ENCODE assay signal across 1 cellular context in genomic region chr1:30748098-30748698, GRCh38.
A peak's percentile ranks its signal among the peaks of the same experiment; 100 is the strongest.
TF ChIP-seq lines count a peak whose summit lies in the region.

No MANE protein-coding gene starts in this region.

TF ChIP-seq in GM12878, 131 proteins besides CTCF, POLR2A, EP300 and RAD21 (continued from another document and continues in another):
- TF ChIP-seq ELK1 (IDR thresholded peaks at IDR 0.05; ENCODE audit: low read depth, low read length) (no peak), ZNF622 (IDR thresholded peaks at IDR 0.05) (no peak), SUZ12 (IDR thresholded peaks at IDR 0.05; ENCODE audit: unreplicated experiment) (no peak), MTA2 (IDR thresholded peaks at IDR 0.05; ENCODE audit: low read depth) (peak; percentile 29; the same call in 1 of the 2 replicates), NRF1 (conservative IDR thresholded peaks at IDR 0.05; ENCODE audit: low read depth, low read length) (no peak), PRDM15 (CRISPR knock-in tag; IDR thresholded peaks at IDR 0.05) (no peak), IRF5 (IDR thresholded peaks at IDR 0.05; ENCODE audit: borderline replicate concordance) (no peak), REST (IDR thresholded peaks at IDR 0.05; ENCODE audit: low read depth, low read length) (no peak), ZNF687 (IDR thresholded peaks at IDR 0.05) (peak; percentile 65; the same call in 1 of the 2 replicates), ZNF217 (IDR thresholded peaks at IDR 0.05) (no peak), MEF2B (IDR thresholded peaks at IDR 0.05; ENCODE audit: partially characterized antibody, poor library complexity, severe bottlenecking) (no peak), POLR2AphosphoS5 (IDR thresholded peaks at IDR 0.05; ENCODE audit: low read length) (peak; percentile 80), TCF3 (IDR thresholded peaks at IDR 0.05; ENCODE audit: borderline replicate concordance, insufficient read depth, low read depth, low read length) (no peak), USF1 (IDR thresholded peaks at IDR 0.05; ENCODE audit: borderline replicate concordance, extremely low read length, insufficient read depth, low read depth, low read length) (no peak), ESRRA (IDR thresholded peaks at IDR 0.05; ENCODE audit: low read length) (no peak), NR2F1 (conservative IDR thresholded peaks at IDR 0.05) (peak; percentile 27; the same call in 1 of the 2 replicates), SMC3 (IDR thresholded peaks at IDR 0.05; ENCODE audit: borderline replicate concordance, low read length) (no peak), CHD2 (IDR thresholded peaks at IDR 0.05; ENCODE audit: borderline replicate concordance, low read depth, low read length) (peak; percentile 55; the same call in 1 of the 2 replicates), PKNOX1 (IDR thresholded peaks at IDR 0.05) (no peak), E4F1 (IDR thresholded peaks at IDR 0.05; ENCODE audit: borderline replicate concordance, partially characterized antibody) (no peak), NR2C1 (IDR thresholded peaks at IDR 0.05) (no peak), ZBTB11 (CRISPR knock-in tag; IDR thresholded peaks at IDR 0.05) (no peak), IRF4 (IDR thresholded peaks at IDR 0.05; ENCODE audit: low read depth, low read length) (no peak), SUPT20H (IDR thresholded peaks at IDR 0.05; ENCODE audit: borderline replicate concordance, control insufficient read depth, low read depth, low read length) (no peak), ZNF274 (IDR thresholded peaks at IDR 0.05; ENCODE audit: insufficient read depth, insufficient read length) (no peak), ZNF24 (IDR thresholded peaks at IDR 0.05) (no peak), IKZF2 (IDR thresholded peaks at IDR 0.05) (peak; percentile 31 to 46; a peak in 3 of 4 replicates), MYC (IDR thresholded peaks at IDR 0.05; ENCODE audit: insufficient read depth, insufficient read length, insufficient replicate concordance, low read length, severe bottlenecking) (no peak)
